ENCODE assay signal across 22 cellular contexts in genomic region chr15:56160966-56161365, GRCh38.
A peak's percentile ranks its signal among the peaks of the same experiment; 100 is the strongest.
DNase-seq lines count a peak whose midpoint lies in the region; ATAC-seq and TF ChIP-seq lines count a peak whose summit lies in the region.
"Had no signal": no experiment of that assay in that cellular context is flagged by ENCODE, and none has a peak within 500 bp of the region (broad histone marks: within the 10 kb centered on the region; RNA-seq: fewer than 3 reads in every experiment).

No MANE protein-coding gene starts in this region.

- H3K4me3 Mint-ChIP-seq in activated CD8-positive, alpha-beta T cell treated with anti-CD3 and anti-CD28 coated beads for 36 hours: no peak overlapping the region
- no peak overlapping the region for H3K4me3 Mint-ChIP-seq in activated CD8-positive, alpha-beta T cell treated with anti-CD3 and anti-CD28 coated beads, Interleukin-2, amount 10 ng/mL, durations not matched to agents 7 days and 5 days
- H3K4me3 Mint-ChIP-seq in progenitor cell of endocrine pancreas (ENCODE audit: low read depth) (no peak overlapping the region), immature natural killer cell (no peak overlapping the region)
- H3K4me3 Mint-ChIP-seq: T-helper 17 cell had no signal

- TF ChIP-seq CTCF in activated CD8-positive, alpha-beta T cell treated with anti-CD3 and anti-CD28 coated beads for 36 hours (IDR thresholded peaks at IDR 0.05): no peak
- no peak for TF ChIP-seq CTCF in epithelial cell of esophagus (IDR thresholded peaks at IDR 0.05; ENCODE audit: insufficient read depth, low read depth, low read length, missing control alignments)
- no peak for TF ChIP-seq CTCF in progenitor cell of endocrine pancreas (IDR thresholded peaks at IDR 0.05; ENCODE audit: unreplicated experiment)

- CTCF ChIA-PET in activated CD8-positive, alpha-beta T cell treated with anti-CD3 and anti-CD28 coated beads for 36 hours (lab: Charles Lee): interaction anchor here (0.6 to 1.0 kb wide), 2 partner anchors 35 to 85 kb away, joined by 3 read pairs; no protein-coding TSS in a partner anchor
- CTCF ChIA-PET in activated CD8-positive, alpha-beta T cell treated with anti-CD3 and anti-CD28 coated beads, Interleukin-2, amount 10 ng/mL, durations not matched to agents 7 days and 5 days (lab: Charles Lee): interaction anchor here (0.6 to 1.5 kb wide), 2 partner anchors 84 to 341 kb away, joined by 3 to 4 read pairs; no protein-coding TSS in a partner anchor

- peaks cover 29% of the 10 kb centered on the region for H3K4me1 Mint-ChIP-seq in activated CD8-positive, alpha-beta T cell treated with anti-CD3 and anti-CD28 coated beads for 36 hours (ENCODE audit: low read depth)
- peaks cover 12% of the 10 kb centered on the region for H3K4me1 Mint-ChIP-seq in activated CD8-positive, alpha-beta T cell treated with anti-CD3 and anti-CD28 coated beads, Interleukin-2, amount 10 ng/mL, durations not matched to agents 7 days and 5 days (ENCODE audit: low read depth)
- no peaks in the 10 kb centered on the region for H3K4me1 Mint-ChIP-seq in progenitor cell of endocrine pancreas (ENCODE audit: low read depth)
- peaks cover 26 to 68% of the 10 kb centered on the region in 2 donors for H3K4me1 Mint-ChIP-seq in immature natural killer cell

- H3K4me3 ChIP-seq in epithelial cell of esophagus (ENCODE audit: low read length): no peak overlapping the region
- H3K4me3 ChIP-seq: BLaER1 treated with 17β-estradiol and CSF1 and Interleukin-3, amounts not matched to agents 10 nM and 100 nM; esophagus squamous epithelium; upper lobe of left lung had no signal

- intact Hi-C loops in activated CD8-positive, alpha-beta T cell treated with anti-CD3 and anti-CD28 coated beads for 36 hours (cut with micrococcal nuclease): no loop called here

- H3K27me3 Mint-ChIP-seq in activated CD8-positive, alpha-beta T cell treated with anti-CD3 and anti-CD28 coated beads for 36 hours: no peaks in the 10 kb centered on the region
- H3K27me3 Mint-ChIP-seq in activated CD8-positive, alpha-beta T cell treated with anti-CD3 and anti-CD28 coated beads, Interleukin-2, amount 10 ng/mL, durations not matched to agents 7 days and 5 days (ENCODE audit: low read depth): no peaks in the 10 kb centered on the region
- H3K27me3 Mint-ChIP-seq in progenitor cell of endocrine pancreas (no peaks in the 10 kb centered on the region), immature natural killer cell (ENCODE audit: low read depth in 3 of 3) (no peaks in the 10 kb centered on the region)
- H3K27me3 Mint-ChIP-seq: T-helper 17 cell had no signal

- peaks cover 10% of the 10 kb centered on the region for H3K36me3 Mint-ChIP-seq in activated CD8-positive, alpha-beta T cell treated with anti-CD3 and anti-CD28 coated beads for 36 hours (ENCODE audit: low read depth)
- H3K36me3 Mint-ChIP-seq in activated CD8-positive, alpha-beta T cell treated with anti-CD3 and anti-CD28 coated beads, Interleukin-2, amount 10 ng/mL, durations not matched to agents 7 days and 5 days (ENCODE audit: low read depth): peaks cover 11% of the 10 kb centered on the region
- H3K36me3 Mint-ChIP-seq in progenitor cell of endocrine pancreas (ENCODE audit: insufficient read depth) (peaks cover 3% of the 10 kb centered on the region), immature natural killer cell (no peaks in the 10 kb centered on the region)

- H3K27ac Mint-ChIP-seq in activated CD8-positive, alpha-beta T cell treated with anti-CD3 and anti-CD28 coated beads for 36 hours: peak overlapping the region; percentile 60
- no peak overlapping the region for H3K27ac Mint-ChIP-seq in activated CD8-positive, alpha-beta T cell treated with anti-CD3 and anti-CD28 coated beads, Interleukin-2, amount 10 ng/mL, durations not matched to agents 7 days and 5 days
- peak overlapping the region; percentile 72 for H3K27ac Mint-ChIP-seq in progenitor cell of endocrine pancreas
- H3K27ac Mint-ChIP-seq in immature natural killer cell: no peak overlapping the region
- H3K27ac Mint-ChIP-seq: T-helper 17 cell had no signal

- POLR2A ChIA-PET in activated CD8-positive, alpha-beta T cell treated with anti-CD3 and anti-CD28 coated beads for 36 hours (lab: Charles Lee): no interaction called here
- POLR2A ChIA-PET in activated CD8-positive, alpha-beta T cell treated with anti-CD3 and anti-CD28 coated beads, Interleukin-2, amount 10 ng/mL, durations not matched to agents 7 days and 5 days (lab: Charles Lee): no interaction called here

- ATAC-seq in activated CD8-positive, alpha-beta T cell treated with anti-CD3 and anti-CD28 coated beads for 36 hours: no peak
- ATAC-seq in activated CD8-positive, alpha-beta T cell treated with anti-CD3 and anti-CD28 coated beads, Interleukin-2, amount 10 ng/mL, durations not matched to agents 7 days and 5 days: no peak
- ATAC-seq: right cardiac atrium, T-helper 17 cell had no signal

- DNase-seq in activated CD8-positive, alpha-beta T cell treated with anti-CD3 and anti-CD28 coated beads for 36 hours: no peak
- no peak for DNase-seq in activated CD8-positive, alpha-beta T cell treated with anti-CD3 and anti-CD28 coated beads, Interleukin-2, amount 10 ng/mL, durations not matched to agents 7 days and 5 days
- DNase-seq in OCI-M1 (lab: John Stamatoyannopoulos, UW) (peak; percentile 79), epithelial cell of esophagus (ENCODE audit: low read depth) (peak; percentile 19), progenitor cell of endocrine pancreas (ENCODE audit: low spot score, unreplicated experiment) (no peak), NCI-H2081 (lab: John Stamatoyannopoulos, UW) (no peak), H4 (ENCODE audit: low spot score) (no peak), immature natural killer cell (no peak)
- DNase-seq: activated effector memory CD4-positive, alpha-beta T cell treated with anti-CD3 and anti-CD28 coated beads, Interleukin-2, amount 50 U/mL, for 16 hours; anterior cingulate cortex; central memory CD4-positive, alpha-beta T cell; esophagus squamous epithelium; GOT3; head of caudate nucleus; NCI-H1417 treated with DMSO at 0.1 percent for 48 hours; NCI-H524 treated with DMSO at 0.1 percent for 48 hours; right cardiac atrium; SHP77; stimulated activated naive CD4-positive, alpha-beta T cell treated with Interleukin-2 at 50 U/mL for 16 hours; T-helper 17 cell; upper lobe of left lung had no signal

- H3K9me3 Mint-ChIP-seq in activated CD8-positive, alpha-beta T cell treated with anti-CD3 and anti-CD28 coated beads for 36 hours: peaks cover under 1% of the 10 kb centered on the region
- H3K9me3 Mint-ChIP-seq in activated CD8-positive, alpha-beta T cell treated with anti-CD3 and anti-CD28 coated beads, Interleukin-2, amount 10 ng/mL, durations not matched to agents 7 days and 5 days (ENCODE audit: insufficient read depth): no peaks in the 10 kb centered on the region
- H3K9me3 Mint-ChIP-seq in progenitor cell of endocrine pancreas (ENCODE audit: low read depth): no peaks in the 10 kb centered on the region
- H3K9me3 Mint-ChIP-seq in immature natural killer cell: no peaks in the 10 kb centered on the region

Comparison
In these comparisons a context has a peak if more than half of its experiments do, and no peak if none do; other contexts are left out.
1. H3K27ac Mint-ChIP-seq: peak in activated CD8-positive, alpha-beta T cell treated with anti-CD3 and anti-CD28 coated beads for 36 hours (single experiment) and progenitor cell of endocrine pancreas (single experiment); none in activated CD8-positive, alpha-beta T cell treated with anti-CD3 and anti-CD28 coated beads, Interleukin-2, amount 10 ng/mL, durations not matched to agents 7 days and 5 days (single experiment) and immature natural killer cell (0 of 6).
2. DNase-seq: peak in OCI-M1 (single experiment) and epithelial cell of esophagus (single experiment); none in activated CD8-positive, alpha-beta T cell treated with anti-CD3 and anti-CD28 coated beads for 36 hours (single experiment), activated CD8-positive, alpha-beta T cell treated with anti-CD3 and anti-CD28 coated beads, Interleukin-2, amount 10 ng/mL, durations not matched to agents 7 days and 5 days (single experiment), progenitor cell of endocrine pancreas (single experiment), NCI-H2081 (0 of 2), H4 (single experiment) and immature natural killer cell (0 of 3).